Comparison of ENCODE assay signal across 34 cellular contexts in the genomic region with DNA sequence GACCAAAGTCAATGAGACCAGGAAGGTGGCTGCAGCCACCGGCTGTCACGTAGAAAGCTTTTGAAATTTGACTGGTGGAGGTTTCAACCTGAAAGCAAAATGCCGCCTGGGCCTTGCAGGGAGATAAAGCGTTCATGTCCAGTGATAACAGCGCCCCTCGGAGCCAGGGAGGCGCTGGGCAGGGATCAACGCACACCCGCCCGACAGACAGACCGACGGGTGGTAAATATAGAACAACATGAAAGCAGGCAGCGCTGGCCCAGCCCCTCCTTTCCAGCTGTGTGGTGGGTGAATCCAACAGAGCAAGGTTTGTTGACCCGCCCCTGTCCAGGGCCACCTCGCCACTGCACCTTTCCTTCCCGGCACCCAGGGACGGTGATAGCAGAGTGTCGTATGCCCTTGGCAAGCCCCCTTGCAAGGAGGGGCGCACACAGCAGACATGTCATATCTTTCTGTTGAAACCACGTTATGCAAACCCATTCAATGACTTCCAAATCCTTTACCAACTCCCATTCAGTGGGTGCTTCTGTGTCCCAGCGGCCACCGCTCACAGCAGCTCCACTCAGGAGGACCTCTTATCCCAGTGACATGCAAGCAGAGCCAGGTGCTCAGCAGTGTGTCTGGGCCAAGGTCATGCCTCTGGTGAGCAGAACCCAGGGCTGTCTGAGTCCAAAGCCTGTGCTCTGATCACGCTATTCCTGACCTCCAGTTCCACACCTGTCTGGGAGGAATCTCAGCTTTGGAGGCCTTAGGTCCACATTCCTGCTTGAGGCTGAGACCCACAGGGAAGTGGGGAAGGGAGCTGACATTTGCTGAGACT. TPM values are rescaled to one million over a fixed set of nuclear protein-coding genes. Genes with fewer than 3 reads are reported as not detected.
"Had no signal": no experiment of that assay in that cellular context is flagged by ENCODE, and none has a peak within 500 bp of the region (broad histone marks: within the 10 kb centered on the region; RNA-seq: fewer than 3 reads in every experiment).

No MANE protein-coding gene starts in this region.

- H3K4me1 ChIP-seq: breast epithelium, colonic mucosa, esophagus squamous epithelium, pancreas, prostate gland, testis, transverse colon had no signal

- H3K36me3 ChIP-seq: breast epithelium, colonic mucosa, esophagus squamous epithelium, pancreas, prostate gland, transverse colon had no signal

- H3K4me3 ChIP-seq: breast epithelium, colonic mucosa, esophagus squamous epithelium, pancreas, prostate gland, testis, transverse colon had no signal

- H3K4me3 Mint-ChIP-seq: activated CD4-positive, alpha-beta T cell treated with anti-CD3 and anti-CD28 coated beads for 36 hours; activated CD8-positive, alpha-beta memory T cell treated with anti-CD3 and anti-CD28 coated beads, Interleukin-2, amount 10 ng/mL, durations not matched to agents 7 days and 5 days; activated CD8-positive, alpha-beta T cell treated with anti-CD3 and anti-CD28 coated beads, Interleukin-2, amount 10 ng/mL, durations not matched to agents 7 days and 5 days; activated naive CD4-positive, alpha-beta T cell treated with anti-CD3 and anti-CD28 coated beads, Interleukin-2, amount 50 U/mL, for 24 hours; activated naive CD8-positive, alpha-beta T cell treated with anti-CD3 and anti-CD28 coated beads, Interleukin-2, amount 50 U/mL, for 24 hours; mesothelial cell of epicardium; naive B cell had no signal

- H3K27ac Mint-ChIP-seq: activated CD4-positive, alpha-beta T cell treated with anti-CD3 and anti-CD28 coated beads for 36 hours; activated CD8-positive, alpha-beta memory T cell treated with anti-CD3 and anti-CD28 coated beads, Interleukin-2, amount 10 ng/mL, durations not matched to agents 7 days and 5 days; activated CD8-positive, alpha-beta T cell treated with anti-CD3 and anti-CD28 coated beads, Interleukin-2, amount 10 ng/mL, durations not matched to agents 7 days and 5 days; activated naive CD4-positive, alpha-beta T cell treated with anti-CD3 and anti-CD28 coated beads, Interleukin-2, amount 50 U/mL, for 24 hours; activated naive CD8-positive, alpha-beta T cell treated with anti-CD3 and anti-CD28 coated beads, Interleukin-2, amount 50 U/mL, for 24 hours; activated T-helper 2 cell treated with anti-CD3 and anti-CD28 coated beads, Interferon-gamma antibody, Interleukin-2, Interleukin-4, amounts not matched to agents 10 μg/mL and 5 μg/mL and 100 μg/mL, durations not matched to agents 14 hours and 24 hours and 36 hours; mesothelial cell of epicardium; naive B cell had no signal

- H3K27me3 ChIP-seq: breast epithelium, colonic mucosa, pancreas, testis had no signal

- FAIRE-seq: endometrium, islet of Langerhans, pancreas had no signal

- H3K27ac ChIP-seq: breast epithelium, colonic mucosa, epithelial cell of prostate, esophagus squamous epithelium, pancreas, prostate gland, testis, transverse colon had no signal

- ATAC-seq: activated CD4-positive, alpha-beta T cell treated with anti-CD3 and anti-CD28 coated beads for 36 hours; activated CD8-positive, alpha-beta memory T cell treated with anti-CD3 and anti-CD28 coated beads, Interleukin-2, amount 10 ng/mL, durations not matched to agents 7 days and 5 days; activated CD8-positive, alpha-beta T cell treated with anti-CD3 and anti-CD28 coated beads, Interleukin-2, amount 10 ng/mL, durations not matched to agents 7 days and 5 days; activated naive CD8-positive, alpha-beta T cell treated with anti-CD3 and anti-CD28 coated beads, Interleukin-2, amount 50 U/mL, for 24 hours; pancreas; stimulated activated naive CD8-positive, alpha-beta T cell treated with anti-CD3 and anti-CD28 coated beads, Interleukin-15, Interleukin-2, amounts not matched to agents 100 U/mL and 50 U/mL, for 24 hours had no signal

- H3K9me3 ChIP-seq: colonic mucosa, pancreas, prostate gland, testis had no signal

- H3K4me1 Mint-ChIP-seq: activated CD4-positive, alpha-beta T cell treated with anti-CD3 and anti-CD28 coated beads for 36 hours; activated CD8-positive, alpha-beta memory T cell treated with anti-CD3 and anti-CD28 coated beads, Interleukin-2, amount 10 ng/mL, durations not matched to agents 7 days and 5 days; activated naive CD4-positive, alpha-beta T cell treated with anti-CD3 and anti-CD28 coated beads, Interleukin-2, amount 50 U/mL, for 24 hours; activated naive CD8-positive, alpha-beta T cell treated with anti-CD3 and anti-CD28 coated beads, Interleukin-2, amount 50 U/mL, for 24 hours; mesothelial cell of epicardium; naive B cell had no signal

- DNase-seq: activated CD4-positive, alpha-beta T cell treated with anti-CD3 and anti-CD28 coated beads for 36 hours; activated CD4-positive, CD25-positive, alpha-beta regulatory T cell; activated CD8-positive, alpha-beta memory T cell treated with anti-CD3 and anti-CD28 coated beads, Interleukin-2, amount 10 ng/mL, durations not matched to agents 7 days and 5 days; activated CD8-positive, alpha-beta T cell treated with anti-CD3 and anti-CD28 coated beads, Interleukin-2, amount 10 ng/mL, durations not matched to agents 7 days and 5 days; activated naive CD8-positive, alpha-beta T cell treated with anti-CD3 and anti-CD28 coated beads, Interleukin-2, amount 50 U/mL, for 24 hours; activated T-cell treated with anti-CD3 and anti-CD28 coated beads, Interleukin-2, amount 50 U/mL, for 48 hours; amygdala; cerebellar nuclear complex; colonic mucosa; effector CD8-positive, alpha-beta T cell; esophagus squamous epithelium; foreskin melanocyte; naive B cell; nucleus accumbens; pancreas; retina; stimulated activated CD4-positive, alpha-beta T cell treated with anti-CD3 and anti-CD28 coated beads, Interleukin-15, amount 100 ng/mL, for 24 hours; stimulated activated CD4-positive, alpha-beta T cell treated with anti-CD3 and anti-CD28 coated beads, Interleukin-2, amount 100 ng/mL, for 24 hours; stimulated activated naive CD8-positive, alpha-beta T cell treated with anti-CD3 and anti-CD28 coated beads, Interleukin-15, Interleukin-2, amounts not matched to agents 100 U/mL and 50 U/mL, for 24 hours; testis; transverse colon had no signal

- H3K36me3 Mint-ChIP-seq: activated CD8-positive, alpha-beta memory T cell treated with anti-CD3 and anti-CD28 coated beads, Interleukin-2, amount 10 ng/mL, durations not matched to agents 7 days and 5 days had no signal

RNA-seq across cellular contexts. Expression of a gene that starts 38.7 kb away (rescaled TPM):
- total RNA-seq: activated CD8-positive, alpha-beta memory T cell treated with anti-CD3 and anti-CD28 coated beads, Interleukin-2, amount 10 ng/mL, durations not matched to agents 7 days and 5 days; activated CD8-positive, alpha-beta T cell treated with anti-CD3 and anti-CD28 coated beads, Interleukin-2, amount 10 ng/mL, durations not matched to agents 7 days and 5 days; activated T-helper 2 cell treated with anti-CD3 and anti-CD28 coated beads, Interferon-gamma antibody, Interleukin-2, Interleukin-4, amounts not matched to agents 10 μg/mL and 5 μg/mL and 100 μg/mL, durations not matched to agents 14 hours and 24 hours and 36 hours; colonic mucosa; esophagus squamous epithelium; glomerular endothelial cell; liver; prostate gland; T-helper 2 cell treated with Interferon-gamma antibody and Interleukin-4, amounts not matched to agents 100 ng/mL and 5 ng/mL, for 36 hours; transverse colon; urinary bladder had no signal
- polyA plus RNA-seq: liver, neural cell, urinary bladder had no signal
